Comparison of ENCODE assay signal across 22 cellular contexts in the genomic region with DNA sequence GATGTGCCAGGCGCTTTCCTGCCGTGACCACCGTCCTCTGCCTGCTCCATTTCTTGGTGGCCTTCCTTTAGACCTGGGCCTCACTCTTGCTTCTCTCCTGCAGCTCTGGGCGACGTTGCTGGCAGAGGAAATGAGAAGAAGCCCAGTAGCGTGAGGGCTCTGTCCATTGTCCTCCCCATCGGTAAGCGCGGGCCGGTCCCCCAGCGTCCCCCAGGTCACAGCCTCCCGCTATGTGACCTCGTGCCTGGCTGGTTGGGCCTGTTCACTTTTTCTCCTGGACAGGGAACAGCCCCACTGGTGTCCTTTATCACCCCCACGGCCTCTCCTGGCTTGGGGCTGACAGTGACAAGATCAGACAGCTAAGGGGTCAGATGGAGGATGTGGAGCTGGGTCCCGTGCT.
"Had no signal": no experiment of that assay in that cellular context is flagged by ENCODE, and none has a peak within 500 bp of the region (broad histone marks: within the 10 kb centered on the region; RNA-seq: fewer than 3 reads in every experiment).

No MANE protein-coding gene starts in this region.

- H3K27ac ChIP-seq: Peyer's patch, SJSA1 had no signal

- H3K9me3 ChIP-seq: Peyer's patch, SJSA1 had no signal

- FAIRE-seq: astrocyte had no signal

- H3K4me3 ChIP-seq: Peyer's patch, SJSA1 had no signal

- H3K27me3 ChIP-seq: Peyer's patch, SJSA1 had no signal

- ATAC-seq: activated CD8-positive, alpha-beta memory T cell treated with anti-CD3 and anti-CD28 coated beads, Interleukin-2, amount 10 ng/mL, durations not matched to agents 7 days and 5 days; SK-N-SH treated with all-trans-retinoic acid at 6 μM for 48 hours had no signal

- DNase-seq: activated CD4-positive, alpha-beta T cell treated with anti-CD3 and anti-CD28 coated beads for 48 hours; activated CD4-positive, alpha-beta T cell treated with anti-CD3 and anti-CD28 coated beads, Interleukin-2, amount 50 U/mL, for 4 hours; activated CD4-positive, CD25-positive, alpha-beta regulatory T cell treated with anti-CD3 and anti-CD28 coated beads, Interleukin-2, amount 50 U/mL, for 72 hours; activated CD8-positive, alpha-beta memory T cell treated with anti-CD3 and anti-CD28 coated beads, Interleukin-2, amount 10 ng/mL, durations not matched to agents 7 days and 5 days; activated effector memory CD4-positive, alpha-beta T cell treated with Interleukin-2 at 50 U/mL for 16 hours; activated naive CD4-positive, alpha-beta T cell; activated T-cell treated with anti-CD3 and anti-CD28 coated beads, Interleukin-2, amount 50 U/mL, for 24 hours; amygdala; caudate nucleus; Karpas-422; NCI-H2029; NCI-H2107; NCI-H345; NCI-H510A; NCI-H69; NK-92 treated with Interleukin-12 subunit alpha and Interleukin-12 subunit beta, amount 100 ng/mL, for 24 hours; Peyer's patch; SHP77; SW 1271 had no signal
